8 cellular contexts compared by ENCODE assay signal in genomic region chr19:8308891-8309291, GRCh38. TPM values are rescaled to one million over a fixed set of nuclear protein-coding genes. Genes with fewer than 3 reads are reported as not detected.
DNase-seq lines count a peak whose midpoint lies in the region; ATAC-seq and TF ChIP-seq lines count a peak whose summit lies in the region.

No MANE protein-coding gene starts in this region.

- peaks cover 10% of the 10 kb centered on the region; the same call in 1 of the 2 replicates for H3K79me2 ChIP-seq in SK-N-SH (ENCODE audit: insufficient read depth)

- ATAC-seq in SK-N-SH treated with all-trans-retinoic acid at 6 μM for 48 hours (no peak), left lung (no peak), GM18868 (IDR thresholded peaks at IDR 0.05; ENCODE audit: unreplicated experiment) (no peak), GM19397 (IDR thresholded peaks at IDR 0.05; ENCODE audit: unreplicated experiment) (no peak)

- TF ChIP-seq EP300 in SK-N-SH (IDR thresholded peaks at IDR 0.05; ENCODE audit: borderline replicate concordance in 1 of 2, low read depth in 1 of 2, low read length in 1 of 2): no peak

- CTCF ChIA-PET in SK-N-SH (lab: Yijun Ruan, JAX): no interaction called here

- H3K27ac ChIP-seq in SK-N-SH (ENCODE audit: low read depth in 2 of 2, low read length in 1 of 2) (no peak overlapping the region; a peak in 2 of 4 replicates), left lung (peak overlapping the region; percentile 13 to 74), temporal lobe (ENCODE audit: low read depth, low read length) (peak overlapping the region; percentile 45)

- H3F3A ChIP-seq in SK-N-SH (replicated peaks; ENCODE audit: insufficient read depth): peaks cover 10% of the 10 kb centered on the region

- no peak for TF ChIP-seq CTCF in SK-N-SH (IDR thresholded peaks at IDR 0.05)
- no peak for TF ChIP-seq CTCF in astrocyte of the cerebellum (IDR thresholded peaks at IDR 0.05; ENCODE audit: low read depth, low read length, missing control alignments)
- TF ChIP-seq CTCF in left lung (IDR thresholded peaks at IDR 0.05): no peak

- in situ Hi-C loops in astrocyte of the cerebellum (cut with HindIII; ENCODE audit: low sequenced_read_pairs): no loop called here

- WGBS in SK-N-SH (ENCODE audit: low lambda C conversion rate): 71% methylated on average over 17 of the region's 17 CpGs

- H3K27me3 ChIP-seq in SK-N-SH (ENCODE audit: insufficient read depth): no peaks in the 10 kb centered on the region
- peaks cover 0 to 5% of the 10 kb centered on the region in 2 donors for H3K27me3 ChIP-seq in left lung

- DNase-seq in SK-N-SH (no peak), astrocyte of the cerebellum (ENCODE audit: low read depth) (no peak), left lung (peak; percentile 27 to 51)
- DNase-seq in stimulated activated naive CD4-positive, alpha-beta T cell treated with Interleukin-2 at 50 U/mL for 16 hours (lab: John Stamatoyannopoulos, UW): no peak

- peak overlapping the region; percentile 96; the same call in 1 of the 2 replicates for H3K4me2 ChIP-seq in SK-N-SH

- POLR2A ChIA-PET in SK-N-SH (lab: Yijun Ruan, JAX): interaction anchor here (0.9 kb wide), 1 partner anchor 12 kb away, joined by 3 read pairs; the partner anchor contains the start of genes NDUFA7 and RPS28

- 0 out of 2 replicates have a peak overlapping the region, but pooled peaks have one; percentile 69 for H2AFZ ChIP-seq in SK-N-SH (ENCODE audit: low read depth)

- H3K36me3 ChIP-seq in SK-N-SH (replicated peaks in 1 of 2; ENCODE audit: control insufficient read depth in 1 of 2, insufficient read depth in 2 of 2, low read length in 1 of 2) (peaks cover 3 to 7% of the 10 kb centered on the region in 2 experiments), left lung (peaks cover 0 to 46% of the 10 kb centered on the region in 2 donors)

- H3K9me2 ChIP-seq in SK-N-SH: no peaks in the 10 kb centered on the region

- peaks cover 4 to 12% of the 10 kb centered on the region in 2 experiments; a peak in 2 of 4 replicates for H3K4me1 ChIP-seq in SK-N-SH (ENCODE audit: control insufficient read depth in 1 of 2, insufficient read depth in 2 of 2, low read depth in 1 of 2, low read length in 1 of 2)
- peaks cover 13 to 56% of the 10 kb centered on the region in 2 donors for H3K4me1 ChIP-seq in left lung

- no peaks in the 10 kb centered on the region for H4K20me1 ChIP-seq in SK-N-SH (ENCODE audit: insufficient read depth)

- intact Hi-C loops in left lung (cut with DNase I): no loop called here

- no peak for TF ChIP-seq RAD21 in SK-N-SH (IDR thresholded peaks at IDR 0.05; ENCODE audit: low read length)

- H3K9me3 ChIP-seq in SK-N-SH: no peaks in the 10 kb centered on the region
- H3K9me3 ChIP-seq in left lung: no peaks in the 10 kb centered on the region

- H3K4me3 ChIP-seq in SK-N-SH (ENCODE audit: low read depth in 2 of 2, low read length in 1 of 2): peak overlapping the region; percentile 57 to 67
- H3K4me3 ChIP-seq in astrocyte of the cerebellum (ENCODE audit: low read depth, low read length): peak overlapping the region; percentile 56
- peak overlapping the region; percentile 46 to 53 for H3K4me3 ChIP-seq in left lung

- no peak overlapping the region for H3K9ac ChIP-seq in SK-N-SH

TF ChIP-seq in SK-N-SH, 30 proteins besides CTCF, POLR2A, EP300 and RAD21 (continues in another document):
- TF ChIP-seq MEF2A (IDR thresholded peaks at IDR 0.05; ENCODE audit: borderline replicate concordance, low read depth) (no peak), YY1 (IDR thresholded peaks at IDR 0.05; ENCODE audit: low read depth) (no peak), NRF1 (IDR thresholded peaks at IDR 0.05; ENCODE audit: low read depth, low read length) (no peak), POLR2AphosphoS5 (IDR thresholded peaks at IDR 0.05; ENCODE audit: low read depth, low read length) (no peak), RFX5 (IDR thresholded peaks at IDR 0.05; ENCODE audit: low read length) (no peak), FOXJ3 (CRISPR knock-in tag; IDR thresholded peaks at IDR 0.05) (no peak), NFIC (IDR thresholded peaks at IDR 0.05; ENCODE audit: borderline replicate concordance) (no peak), RXRA (IDR thresholded peaks at IDR 0.05; ENCODE audit: borderline replicate concordance, low read depth) (no peak), JUND (IDR thresholded peaks at IDR 0.05) (no peak), FOXM1 (IDR thresholded peaks at IDR 0.05; ENCODE audit: low read depth) (no peak), GATA2 (CRISPR knock-in tag; IDR thresholded peaks at IDR 0.05) (no peak), TEAD4 (IDR thresholded peaks at IDR 0.05; ENCODE audit: borderline replicate concordance, insufficient read depth) (no peak), TCF12 (IDR thresholded peaks at IDR 0.05) (no peak), USF2 (IDR thresholded peaks at IDR 0.05; ENCODE audit: borderline replicate concordance, low read depth, low read length) (no peak), RCOR1 (IDR thresholded peaks at IDR 0.05; ENCODE audit: low read length) (no peak), SIN3A (IDR thresholded peaks at IDR 0.05; ENCODE audit: borderline replicate concordance, low read depth, low read length) (no peak)

TF ChIP-seq in SK-N-SH treated with all-trans-retinoic acid at 6 μM for 48 hours, 23 proteins besides CTCF, POLR2A, EP300 and RAD21:
- TF ChIP-seq GLIS3 (CRISPR knock-in tag; IDR thresholded peaks at IDR 0.05): no peak
- no peak for TF ChIP-seq ARNTL (CRISPR knock-in tag; IDR thresholded peaks at IDR 0.05; ENCODE audit: borderline replicate concordance, low read depth)
- no peak for TF ChIP-seq PATZ1 (CRISPR knock-in tag; IDR thresholded peaks at IDR 0.05; ENCODE audit: borderline replicate concordance)
- no peak for TF ChIP-seq ESRRG (CRISPR knock-in tag; IDR thresholded peaks at IDR 0.05)
- no peak for TF ChIP-seq ZFP3 (CRISPR knock-in tag; IDR thresholded peaks at IDR 0.05)
- TF ChIP-seq PPARA (CRISPR knock-in tag; IDR thresholded peaks at IDR 0.05; ENCODE audit: borderline replicate concordance): no peak
- no peak for TF ChIP-seq ISL1 (CRISPR knock-in tag; IDR thresholded peaks at IDR 0.05)
- no peak for TF ChIP-seq CREB5 (CRISPR knock-in tag; IDR thresholded peaks at IDR 0.05; ENCODE audit: low read depth)
- no peak for TF ChIP-seq ZNF70 (CRISPR knock-in tag; IDR thresholded peaks at IDR 0.05)
- TF ChIP-seq CSDC2 (CRISPR knock-in tag; IDR thresholded peaks at IDR 0.05): no peak

RNA-seq across cellular contexts. Expression of gene CD320, which starts 0.7 kb away (rescaled TPM):
- polyA plus RNA-seq in SK-N-SH (2012; rRNA removed): 100 and 129 TPM in 2 replicates
- polyA plus RNA-seq in SK-N-SH (2012; cell fraction: cytosol; rRNA removed): 50.7 and 92.2 TPM in 2 replicates
- 66.9 and 112 TPM in 2 replicates for polyA plus RNA-seq in SK-N-SH (2012; cell fraction: nucleus; rRNA removed)
- 10 to 100 TPM; 44.1 to 58.3 TPM for total RNA-seq in left lung
- 15.5 TPM for total RNA-seq in temporal lobe

RNA-seq across cellular contexts. Expression of gene NDUFA7, which starts 12.3 kb away (rescaled TPM):
- polyA plus RNA-seq in SK-N-SH (2012; rRNA removed): 107 and 111 TPM in 2 replicates
- polyA plus RNA-seq in SK-N-SH (2012; cell fraction: cytosol; rRNA removed): 58.2 and 80.9 TPM in 2 replicates
- polyA plus RNA-seq in SK-N-SH (2012; cell fraction: nucleus; rRNA removed): 52.6 and 53.8 TPM in 2 replicates
- total RNA-seq in left lung (10 to 100 TPM; 38.7 to 40.8 TPM), temporal lobe (3.7 TPM)

RNA-seq across cellular contexts. Expression of gene RPS28, which starts 12.4 kb away (rescaled TPM):
- polyA plus RNA-seq in SK-N-SH (2012; rRNA removed): 410 and 601 TPM in 2 replicates
- 358 and 452 TPM in 2 replicates for polyA plus RNA-seq in SK-N-SH (2012; cell fraction: cytosol; rRNA removed)
- polyA plus RNA-seq in SK-N-SH (2012; cell fraction: nucleus; rRNA removed): 158 and 329 TPM in 2 replicates
- 1,000 to 10,000 TPM; 1,595 to 1,630 TPM for total RNA-seq in left lung
- total RNA-seq in temporal lobe: 175 TPM

RNA-seq across cellular contexts. Expression of gene KANK3, which starts 34.2 kb away (rescaled TPM):
- 0.51 and 0.91 TPM in 2 replicates for polyA plus RNA-seq in SK-N-SH (2012; rRNA removed)
- 0.12 and 0.17 TPM in 2 replicates for polyA plus RNA-seq in SK-N-SH (2012; cell fraction: cytosol; rRNA removed)
- 1.5 and 1.7 TPM in 2 replicates for polyA plus RNA-seq in SK-N-SH (2012; cell fraction: nucleus; rRNA removed)
- total RNA-seq in left lung (10 to 100 TPM; 14.4 to 29.0 TPM), temporal lobe (2.2 TPM)

RNA-seq across cellular contexts. Expression of gene ANGPTL4, which starts 55.1 kb away (rescaled TPM):
- polyA plus RNA-seq in SK-N-SH (2012; rRNA removed): 62.5 and 71.2 TPM in 2 replicates
- polyA plus RNA-seq in SK-N-SH (2012; cell fraction: cytosol; rRNA removed): 25.9 and 37.6 TPM in 2 replicates
- 181 and 394 TPM in 2 replicates for polyA plus RNA-seq in SK-N-SH (2012; cell fraction: nucleus; rRNA removed)
- 10 to 100 TPM in 1 of 2 donors, 1 to 10 TPM in 1; 2.5 to 24.8 TPM for total RNA-seq in left lung
- total RNA-seq in temporal lobe: 1.5 TPM

Comparison
In these comparisons a context has a peak if more than half of its experiments do, and no peak if none do; other contexts are left out.
1. DNase-seq: peak in left lung (2 of 2); none in SK-N-SH (single experiment), astrocyte of the cerebellum (single experiment) and stimulated activated naive CD4-positive, alpha-beta T cell treated with Interleukin-2 at 50 U/mL for 16 hours (single experiment).
2. H3K27ac ChIP-seq: peak in left lung (2 of 2) and temporal lobe (single experiment); none in SK-N-SH (0 of 2).
3. Peak in every context shown above with its lines, with median percentiles within 50 percentile points of each other: H3K4me3 ChIP-seq.